In genomic region chr2:98405301-98405700, GRCh38 we compare ENCODE assay signal across 26 cellular contexts. TPM values are rescaled to one million over a fixed set of nuclear protein-coding genes. Genes with fewer than 3 reads are reported as not detected.
"Had no signal": no experiment of that assay in that cellular context is flagged by ENCODE, and none has a peak within 500 bp of the region (broad histone marks: within the 10 kb centered on the region; RNA-seq: fewer than 3 reads in every experiment).

No MANE protein-coding gene starts in this region.

- DNase-seq: stimulated activated CD4-positive, alpha-beta T cell treated with anti-CD3 and anti-CD28 coated beads, Interleukin-2, amount 100 ng/mL, for 48 hours; stimulated activated CD4-positive, alpha-beta T cell treated with anti-CD3 and anti-CD28 coated beads, Interleukin-4, amount 100 ng/mL, for 1 hour; stimulated activated CD4-positive, alpha-beta T cell treated with anti-CD3 and anti-CD28 coated beads, Interleukin-4, amount 100 ng/mL, for 24 hours; stimulated activated CD4-positive, alpha-beta T cell treated with anti-CD3 and anti-CD28 coated beads, Interleukin-4, amount 100 ng/mL, for 4 hours; stimulated activated CD8-positive, alpha-beta memory T cell treated with anti-CD3 and anti-CD28 coated beads, Interleukin-4, amount 100 ng/mL, for 48 hours; stimulated activated naive B cell treated with anti-CD40 and anti-IgM and Interleukin-4, amounts not matched to agents 10 μg/mL and 1 μg/mL and 100 μg/mL, for 72 hours; stimulated activated naive CD4-positive, alpha-beta T cell; stimulated activated naive CD4-positive, alpha-beta T cell treated with Interleukin-2 at 50 U/mL for 16 hours; stimulated activated naive CD8-positive, alpha-beta T cell treated with anti-CD3 and anti-CD28 coated beads, Interleukin-15, amount 100 ng/mL, for 72 hours; stimulated activated naive CD8-positive, alpha-beta T cell treated with anti-CD3 and anti-CD28 coated beads, Interleukin-15, Interleukin-2, amounts not matched to agents 100 U/mL and 50 U/mL, for 24 hours; stomach; substantia nigra; testis; thyroid gland; tibial artery; transverse colon; upper lobe of left lung; upper lobe of right lung; uterus had no signal

- H3K9me3 Mint-ChIP-seq: stimulated activated memory B cell treated with anti-CD40 and anti-IgM and Interleukin-4, amounts not matched to agents 10 μg/mL and 1 μg/mL and 100 μg/mL, for 72 hours; stimulated activated naive B cell treated with anti-CD40 and anti-IgM and Interleukin-4, amounts not matched to agents 10 μg/mL and 1 μg/mL and 100 μg/mL, for 72 hours; stimulated activated naive CD8-positive, alpha-beta T cell treated with anti-CD3 and anti-CD28 coated beads, Interleukin-15, amount 100 ng/mL, for 72 hours; stimulated activated naive CD8-positive, alpha-beta T cell treated with anti-CD3 and anti-CD28 coated beads, Interleukin-15, Interleukin-2, amounts not matched to agents 100 ng/mL and 50 ng/mL, for 24 hours; type B pancreatic cell had no signal

- H3K4me3 Mint-ChIP-seq: stimulated activated memory B cell treated with anti-CD40 and anti-IgM and Interleukin-4, amounts not matched to agents 10 μg/mL and 1 μg/mL and 100 μg/mL, for 72 hours; stimulated activated naive B cell treated with anti-CD40 and anti-IgM and Interleukin-4, amounts not matched to agents 10 μg/mL and 1 μg/mL and 100 μg/mL, for 72 hours; stimulated activated naive CD8-positive, alpha-beta T cell treated with anti-CD3 and anti-CD28 coated beads, Interleukin-15, amount 100 ng/mL, for 72 hours; stimulated activated naive CD8-positive, alpha-beta T cell treated with anti-CD3 and anti-CD28 coated beads, Interleukin-15, Interleukin-2, amounts not matched to agents 100 ng/mL and 50 ng/mL, for 24 hours; type B pancreatic cell had no signal

- H3K27ac Mint-ChIP-seq: stimulated activated memory B cell treated with anti-CD40 and anti-IgM and Interleukin-4, amounts not matched to agents 10 μg/mL and 1 μg/mL and 100 μg/mL, for 72 hours; stimulated activated naive B cell treated with anti-CD40 and anti-IgM and Interleukin-4, amounts not matched to agents 10 μg/mL and 1 μg/mL and 100 μg/mL, for 72 hours; stimulated activated naive CD8-positive, alpha-beta T cell treated with anti-CD3 and anti-CD28 coated beads, Interleukin-15, Interleukin-2, amounts not matched to agents 100 ng/mL and 50 ng/mL, for 24 hours; type B pancreatic cell had no signal

- H3K4me1 Mint-ChIP-seq: stimulated activated memory B cell treated with anti-CD40 and anti-IgM and Interleukin-4, amounts not matched to agents 10 μg/mL and 1 μg/mL and 100 μg/mL, for 72 hours; stimulated activated naive B cell treated with anti-CD40 and anti-IgM and Interleukin-4, amounts not matched to agents 10 μg/mL and 1 μg/mL and 100 μg/mL, for 72 hours; stimulated activated naive CD8-positive, alpha-beta T cell treated with anti-CD3 and anti-CD28 coated beads, Interleukin-15, amount 100 ng/mL, for 72 hours had no signal

- H3K36me3 Mint-ChIP-seq: stimulated activated memory B cell treated with anti-CD40 and anti-IgM and Interleukin-4, amounts not matched to agents 10 μg/mL and 1 μg/mL and 100 μg/mL, for 72 hours; stimulated activated naive B cell treated with anti-CD40 and anti-IgM and Interleukin-4, amounts not matched to agents 10 μg/mL and 1 μg/mL and 100 μg/mL, for 72 hours; type B pancreatic cell had no signal

- ATAC-seq: stimulated activated memory B cell treated with anti-CD40 and anti-IgM and Interleukin-4, amounts not matched to agents 10 μg/mL and 1 μg/mL and 100 μg/mL, for 72 hours; stimulated activated naive B cell treated with anti-CD40 and anti-IgM and Interleukin-4, amounts not matched to agents 10 μg/mL and 1 μg/mL and 100 μg/mL, for 72 hours; stimulated activated naive CD8-positive, alpha-beta T cell treated with anti-CD3 and anti-CD28 coated beads, Interleukin-15, amount 100 ng/mL, for 72 hours; stimulated activated naive CD8-positive, alpha-beta T cell treated with anti-CD3 and anti-CD28 coated beads, Interleukin-15, Interleukin-2, amounts not matched to agents 100 U/mL and 50 U/mL, for 24 hours; upper lobe of right lung had no signal

RNA-seq across cellular contexts. Expression of gene CNGA3, which starts 59.0 kb away (rescaled TPM):
- total RNA-seq: suprapubic skin, thoracic aorta, ureter, uterus, vagina had no signal
